16 cellular contexts compared by ENCODE assay signal in the genomic region with DNA sequence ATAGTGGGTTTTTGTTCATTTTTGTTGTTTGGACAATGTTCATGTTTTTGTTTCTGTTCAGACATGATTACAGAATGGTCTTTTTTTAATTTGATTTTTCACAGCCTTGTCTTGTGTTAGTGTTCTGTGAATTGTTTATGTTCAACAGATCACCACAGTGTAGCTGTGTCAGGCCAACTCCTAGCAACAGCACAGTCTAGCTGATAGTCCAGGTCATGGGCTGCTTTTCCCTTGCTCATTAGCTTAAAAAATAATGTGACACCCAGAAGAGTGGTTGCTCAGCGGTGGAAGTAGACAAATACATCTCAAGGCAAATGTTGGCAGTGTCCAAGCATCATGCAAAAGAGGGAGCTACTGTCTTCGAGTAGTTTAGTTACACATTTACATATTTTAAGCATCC. TPM values are rescaled to one million over a fixed set of nuclear protein-coding genes. Genes with fewer than 3 reads are reported as not detected.
"Had no signal": no experiment of that assay in that cellular context is flagged by ENCODE, and none has a peak within 500 bp of the region (broad histone marks: within the 10 kb centered on the region; RNA-seq: fewer than 3 reads in every experiment).

No MANE protein-coding gene starts in this region.

- H2AFZ ChIP-seq: neural progenitor cell had no signal

- H3K27ac Mint-ChIP-seq: activated CD8-positive, alpha-beta T cell treated with anti-CD3 and anti-CD28 coated beads, Interleukin-2, amount 10 ng/mL, durations not matched to agents 7 days and 5 days; neural progenitor cell; stimulated activated effector memory CD8-positive, alpha-beta T cell treated with anti-CD3 and anti-CD28 coated beads, Interleukin-12 subunit alpha, Interleukin-12 subunit beta, amount 100 ng/mL, for 72 hours had no signal

- H3K9ac ChIP-seq: neural progenitor cell had no signal

- H3K9me3 Mint-ChIP-seq: neural progenitor cell; stimulated activated effector memory CD8-positive, alpha-beta T cell treated with anti-CD3 and anti-CD28 coated beads, Interleukin-12 subunit alpha, Interleukin-12 subunit beta, amount 100 ng/mL, for 72 hours had no signal

- ATAC-seq: activated CD8-positive, alpha-beta T cell treated with anti-CD3 and anti-CD28 coated beads, Interleukin-2, amount 10 ng/mL, durations not matched to agents 7 days and 5 days; left ventricle myocardium superior; stimulated activated effector memory CD8-positive, alpha-beta T cell treated with anti-CD3 and anti-CD28 coated beads, Interleukin-12 subunit alpha, Interleukin-12 subunit beta, amount 100 ng/mL, for 72 hours had no signal

- H3K27me3 ChIP-seq: adrenal gland, neural progenitor cell, tibial artery had no signal

- H3K4me3 Mint-ChIP-seq: activated CD8-positive, alpha-beta T cell treated with anti-CD3 and anti-CD28 coated beads, Interleukin-2, amount 10 ng/mL, durations not matched to agents 7 days and 5 days; neural progenitor cell; stimulated activated effector memory CD8-positive, alpha-beta T cell treated with anti-CD3 and anti-CD28 coated beads, Interleukin-12 subunit alpha, Interleukin-12 subunit beta, amount 100 ng/mL, for 72 hours had no signal

- H3K4me3 ChIP-seq: adrenal gland, neural progenitor cell, tibial artery had no signal

- H3K27ac ChIP-seq: adrenal gland, neural progenitor cell, tibial artery had no signal

- H3K36me3 Mint-ChIP-seq: neural progenitor cell had no signal

- DNase-seq: activated CD4-positive, alpha-beta T cell treated with anti-CD3 and anti-CD28 coated beads for 4 hours; activated CD8-positive, alpha-beta T cell treated with anti-CD3 and anti-CD28 coated beads, Interleukin-2, amount 10 ng/mL, durations not matched to agents 7 days and 5 days; activated naive CD4-positive, alpha-beta T cell treated with Interleukin-2 at 50 U/mL for 16 hours; adrenal gland; caudate nucleus; cortex of kidney; effector memory CD4-positive, alpha-beta T cell; hippocampal formation; left ventricle myocardium superior; posterior cingulate gyrus; small intestine; tibial artery had no signal

- H3K9me3 ChIP-seq: adrenal gland, tibial artery had no signal

- H3K4me2 ChIP-seq: neural progenitor cell had no signal

RNA-seq across cellular contexts. Expression of gene SMCO3, which starts 33.1 kb away (rescaled TPM):
- total RNA-seq: activated CD8-positive, alpha-beta T cell treated with anti-CD3 and anti-CD28 coated beads, Interleukin-2, amount 10 ng/mL, durations not matched to agents 7 days and 5 days; epithelial cell of proximal tubule; kidney epithelial cell had no signal
